1 cellular context compared by ENCODE assay signal in genomic region chr4:123613586-123614344, GRCh38.
TF ChIP-seq lines count a peak whose summit lies in the region.

No MANE protein-coding gene starts in this region.

TF ChIP-seq in GM23338, 12 proteins besides CTCF, POLR2A, EP300 and RAD21 (continued from another document):
- no peak for TF ChIP-seq ZNF462 (CRISPR knock-in tag; IDR thresholded peaks at IDR 0.05)
